Comparison of ENCODE assay signal across 30 cellular contexts in genomic region chr11:111571829-111572501, GRCh38. TPM values are rescaled to one million over a fixed set of nuclear protein-coding genes. Genes with fewer than 3 reads are reported as not detected.
DNase-seq lines count a peak whose midpoint lies in the region; ATAC-seq, FAIRE-seq and TF ChIP-seq lines count a peak whose summit lies in the region.
"Had no signal": no experiment of that assay in that cellular context is flagged by ENCODE, and none has a peak within 500 bp of the region (broad histone marks: within the 10 kb centered on the region; RNA-seq: fewer than 3 reads in every experiment).

No MANE protein-coding gene starts in this region.

- H3K36me3 ChIP-seq in astrocyte (ENCODE audit: insufficient read depth, low read length) = no peaks in the 10 kb centered on the region
- H3K36me3 ChIP-seq: BLaER1 treated with 17β-estradiol and CSF1 and Interleukin-3, amounts not matched to agents 10 nM and 100 nM; esophagus muscularis mucosa; heart right ventricle; prostate gland; SJSA1; spleen had no signal

- no peak overlapping the region for H3K4me3 Mint-ChIP-seq in astrocyte (ENCODE audit: unreplicated experiment)
- H3K4me3 Mint-ChIP-seq: activated CD4-positive, alpha-beta T cell treated with anti-CD3 and anti-CD28 coated beads for 36 hours had no signal

- peak; percentile 53 for ATAC-seq in HG02798 (IDR thresholded peaks at IDR 0.05; ENCODE audit: poor library complexity, unreplicated experiment)
- ATAC-seq: activated CD4-positive, alpha-beta T cell treated with anti-CD3 and anti-CD28 coated beads for 36 hours had no signal

- peak; percentile 22 for DNase-seq in ACHN
- no peak for DNase-seq in astrocyte (ENCODE audit: low read depth)
- DNase-seq in kidney tubule cell (ENCODE audit: low spot score) = peak; percentile 72
- DNase-seq in OCI-M2 (lab: John Stamatoyannopoulos, UW; ENCODE audit: unreplicated experiment) = no peak
- DNase-seq in NCI-H1092 (lab: John Stamatoyannopoulos, UW) = no peak
- no peak for DNase-seq in stimulated activated CD4-positive, alpha-beta T cell treated with anti-CD3 and anti-CD28 coated beads, Interleukin-4, amount 100 ng/mL, for 24 hours
- no peak for DNase-seq in NCI-H1436 treated with DMSO at 0.1 percent for 48 hours (lab: John Stamatoyannopoulos, UW)
- DNase-seq: activated CD4-positive, alpha-beta T cell treated with anti-CD3 and anti-CD28 coated beads for 36 hours; caudate nucleus; effector CD4-positive, alpha-beta T cell; HCEC 1CT; heart right ventricle; islet precursor cell; KG1; NCI-H1092 treated with DMSO at 0.1 percent for 48 hours; NCI-H2081 treated with DMSO at 0.1 percent for 48 hours; NCI-H524; PC-9; spleen; T1000; testis had no signal

- in situ Hi-C loops in ACHN (cut with HindIII; ENCODE audit: low pct_ligation_motif_present, low pct_unique_long_range_greater_than_20kb, low sequenced_read_pairs) = no loop called here

- no peak overlapping the region for H3K27ac Mint-ChIP-seq in astrocyte (ENCODE audit: unreplicated experiment)
- H3K27ac Mint-ChIP-seq: activated CD4-positive, alpha-beta T cell treated with anti-CD3 and anti-CD28 coated beads for 36 hours; activated T-helper 2 cell treated with anti-CD3 and anti-CD28 coated beads, Interferon-gamma antibody, Interleukin-2, Interleukin-4, amounts not matched to agents 10 μg/mL and 5 μg/mL and 100 μg/mL, durations not matched to agents 14 hours and 24 hours and 36 hours had no signal

- no peak overlapping the region for H3K4me3 ChIP-seq in astrocyte (ENCODE audit: insufficient read depth, low read depth, low read length)
- H3K4me3 ChIP-seq: BLaER1 treated with 17β-estradiol and CSF1 and Interleukin-3, amounts not matched to agents 10 nM and 100 nM; esophagus muscularis mucosa; heart right ventricle; PC-9; prostate gland; SJSA1; spleen; testis had no signal

- peak overlapping the region; percentile 13 for H2AFZ ChIP-seq in astrocyte (ENCODE audit: low read depth, low read length)
- H2AFZ ChIP-seq: PC-9 had no signal

- H4K20me1 ChIP-seq in astrocyte (ENCODE audit: insufficient read depth, low read length) = no peaks in the 10 kb centered on the region
- H4K20me1 ChIP-seq: BLaER1 treated with 17β-estradiol and CSF1 and Interleukin-3, amounts not matched to agents 10 nM and 100 nM had no signal

- no peaks in the 10 kb centered on the region for H3K36me3 Mint-ChIP-seq in astrocyte (ENCODE audit: low read depth, unreplicated experiment)

- H3K9me3 Mint-ChIP-seq in astrocyte (ENCODE audit: unreplicated experiment) = no peaks in the 10 kb centered on the region
- H3K9me3 Mint-ChIP-seq: activated T-helper 2 cell treated with anti-CD3 and anti-CD28 coated beads, Interferon-gamma antibody, Interleukin-2, Interleukin-4, amounts not matched to agents 10 μg/mL and 5 μg/mL and 100 μg/mL, durations not matched to agents 14 hours and 24 hours and 36 hours had no signal

- no peak overlapping the region for H3K9ac ChIP-seq in astrocyte (ENCODE audit: low read length)
- H3K9ac ChIP-seq: BLaER1 treated with 17β-estradiol and CSF1 and Interleukin-3, amounts not matched to agents 10 nM and 100 nM had no signal

- no peaks in the 10 kb centered on the region for H3K9me3 ChIP-seq in astrocyte (ENCODE audit: insufficient read depth, low read depth, low read length)
- H3K9me3 ChIP-seq: BLaER1 treated with 17β-estradiol and CSF1 and Interleukin-3, amounts not matched to agents 10 nM and 100 nM; esophagus muscularis mucosa; heart right ventricle; prostate gland; SJSA1; spleen; testis had no signal

- H3K27me3 Mint-ChIP-seq in astrocyte (ENCODE audit: low read depth, unreplicated experiment) = peaks cover 2% of the 10 kb centered on the region

- no peaks in the 10 kb centered on the region for H3K4me1 Mint-ChIP-seq in astrocyte (ENCODE audit: low read depth, unreplicated experiment)
- H3K4me1 Mint-ChIP-seq: activated CD4-positive, alpha-beta T cell treated with anti-CD3 and anti-CD28 coated beads for 36 hours had no signal

- no peak for TF ChIP-seq CTCF in astrocyte (IDR thresholded peaks at IDR 0.05; ENCODE audit: insufficient read depth, low read depth, low read length)

- peaks cover 10% of the 10 kb centered on the region for H3K4me1 ChIP-seq in astrocyte (ENCODE audit: insufficient read depth, low read length)
- H3K4me1 ChIP-seq: prostate gland, testis had no signal

- peak overlapping the region; percentile 44 for H3K4me2 ChIP-seq in astrocyte (ENCODE audit: low read length)
- H3K4me2 ChIP-seq: PC-9 had no signal

- no peaks in the 10 kb centered on the region for H3K79me2 ChIP-seq in astrocyte (ENCODE audit: insufficient read depth, low read length)

- FAIRE-seq in astrocyte (lab: Jason Lieb, UNC) = no peak
- FAIRE-seq: A204.1, GM18507 had no signal

- H3K27me3 ChIP-seq in astrocyte (ENCODE audit: insufficient read depth, low read length) = no peaks in the 10 kb centered on the region
- H3K27me3 ChIP-seq: BLaER1 treated with 17β-estradiol and CSF1 and Interleukin-3, amounts not matched to agents 10 nM and 100 nM; esophagus muscularis mucosa; heart right ventricle; SJSA1; spleen; testis had no signal

- no peak overlapping the region for H3K27ac ChIP-seq in astrocyte (ENCODE audit: low read depth, low read length)
- H3K27ac ChIP-seq: BLaER1 treated with 17β-estradiol and CSF1 and Interleukin-3, amounts not matched to agents 10 nM and 100 nM; esophagus muscularis mucosa; PC-9; prostate gland; SJSA1; spleen; testis had no signal

RNA-seq across cellular contexts. Expression of gene SIK2, which starts 30.3 kb away (rescaled TPM):
- 14.3 and 15.0 TPM in 2 replicates for total RNA-seq in astrocyte

RNA-seq across cellular contexts. Expression of gene LAYN, which starts 31.4 kb away (rescaled TPM):
- 47.5 and 54.5 TPM in 2 replicates for total RNA-seq in astrocyte

RNA-seq across cellular contexts. Expression of gene HOATZ, which starts 57.4 kb away (rescaled TPM):
- 0.43 TPM in 2 replicates for total RNA-seq in astrocyte
- total RNA-seq: activated CD4-positive, alpha-beta T cell treated with anti-CD3 and anti-CD28 coated beads for 36 hours; activated T-helper 2 cell treated with anti-CD3 and anti-CD28 coated beads, Interferon-gamma antibody, Interleukin-2, Interleukin-4, amounts not matched to agents 10 μg/mL and 5 μg/mL and 100 μg/mL, durations not matched to agents 14 hours and 24 hours and 36 hours; esophagus muscularis mucosa; heart right ventricle; mesenteric fat pad; PC-9; SJSA1; spleen had no signal

RNA-seq across cellular contexts. Expression of gene BTG4, which starts 59.8 kb away (rescaled TPM):
- total RNA-seq in astrocyte = 0.50 and 0.55 TPM in 2 replicates
- total RNA-seq: activated CD4-positive, alpha-beta T cell treated with anti-CD3 and anti-CD28 coated beads for 36 hours; activated T-helper 2 cell treated with anti-CD3 and anti-CD28 coated beads, Interferon-gamma antibody, Interleukin-2, Interleukin-4, amounts not matched to agents 10 μg/mL and 5 μg/mL and 100 μg/mL, durations not matched to agents 14 hours and 24 hours and 36 hours; esophagus muscularis mucosa; heart right ventricle; mesenteric fat pad; PC-9; SJSA1; spleen had no signal

Comparison
In these comparisons a context has a peak if more than half of its experiments do, and no peak if none do; other contexts are left out.
1. DNase-seq: peak in ACHN (single experiment) and kidney tubule cell (single experiment); none in astrocyte (single experiment), OCI-M2 (single experiment), NCI-H1092 (single experiment), stimulated activated CD4-positive, alpha-beta T cell treated with anti-CD3 and anti-CD28 coated beads, Interleukin-4, amount 100 ng/mL, for 24 hours (single experiment) and NCI-H1436 treated with DMSO at 0.1 percent for 48 hours (single experiment).